ENCODE assay signal across 1 cellular context in genomic region chr19:56270676-56271075, GRCh38.
TF ChIP-seq lines count a peak whose summit lies in the region.

No MANE protein-coding gene starts in this region.

TF ChIP-seq in K562, 482 proteins besides CTCF, POLR2A, EP300 and RAD21 (continued from another document):
- TF ChIP-seq ZNF318 (IDR thresholded peaks at IDR 0.05; ENCODE audit: borderline replicate concordance in 1 of 2, low read depth in 1 of 2) = no peak
- TF ChIP-seq RFX7 (CRISPR knock-in tag; IDR thresholded peaks at IDR 0.05) = no peak
- TF ChIP-seq SMAD3 (CRISPR knock-in tag; conservative IDR thresholded peaks at IDR 0.05) = no peak
- no peak for TF ChIP-seq ZNF449 (CRISPR knock-in tag; IDR thresholded peaks at IDR 0.05)
- TF ChIP-seq VEZF1 (CRISPR knock-in tag; IDR thresholded peaks at IDR 0.05) = peak; percentile 61; the same call in 1 of the 2 replicates
- no peak for TF ChIP-seq BHLHE40 (IDR thresholded peaks at IDR 0.05; ENCODE audit: low read length)
- TF ChIP-seq E2F3 (CRISPR knock-in tag; IDR thresholded peaks at IDR 0.05) = no peak
- TF ChIP-seq ATF3 (IDR thresholded peaks at IDR 0.05) = peak; percentile 21; the same call in 1 of the 2 replicates
- no peak for TF ChIP-seq ATF3 (CRISPR knock-in tag; conservative IDR thresholded peaks at IDR 0.05)
- TF ChIP-seq ESRRA (IDR thresholded peaks at IDR 0.05; ENCODE audit: borderline replicate concordance, low read depth) = no peak
- no peak for TF ChIP-seq SETDB1 (IDR thresholded peaks at IDR 0.05; ENCODE audit: low read length)
- TF ChIP-seq ZNF395 (CRISPR knock-in tag; IDR thresholded peaks at IDR 0.05) = 0 out of 2 replicates have a peak, but pooled peaks have one; percentile 41
- TF ChIP-seq GATA2 (CRISPR knock-in tag; IDR thresholded peaks at IDR 0.05) = 0 out of 2 replicates have a peak, but pooled peaks have one; percentile 29
- 0 out of 2 replicates have a peak, but pooled peaks have one; percentile 22 for TF ChIP-seq SP1 (CRISPR knock-in tag; IDR thresholded peaks at IDR 0.05)
- no peak for TF ChIP-seq CHD7 (IDR thresholded peaks at IDR 0.05; ENCODE audit: low read depth, low read length)
- TF ChIP-seq CBFA2T3 (IDR thresholded peaks at IDR 0.05) = peak; percentile 40; the same call in 1 of the 2 replicates
